In the genomic region with DNA sequence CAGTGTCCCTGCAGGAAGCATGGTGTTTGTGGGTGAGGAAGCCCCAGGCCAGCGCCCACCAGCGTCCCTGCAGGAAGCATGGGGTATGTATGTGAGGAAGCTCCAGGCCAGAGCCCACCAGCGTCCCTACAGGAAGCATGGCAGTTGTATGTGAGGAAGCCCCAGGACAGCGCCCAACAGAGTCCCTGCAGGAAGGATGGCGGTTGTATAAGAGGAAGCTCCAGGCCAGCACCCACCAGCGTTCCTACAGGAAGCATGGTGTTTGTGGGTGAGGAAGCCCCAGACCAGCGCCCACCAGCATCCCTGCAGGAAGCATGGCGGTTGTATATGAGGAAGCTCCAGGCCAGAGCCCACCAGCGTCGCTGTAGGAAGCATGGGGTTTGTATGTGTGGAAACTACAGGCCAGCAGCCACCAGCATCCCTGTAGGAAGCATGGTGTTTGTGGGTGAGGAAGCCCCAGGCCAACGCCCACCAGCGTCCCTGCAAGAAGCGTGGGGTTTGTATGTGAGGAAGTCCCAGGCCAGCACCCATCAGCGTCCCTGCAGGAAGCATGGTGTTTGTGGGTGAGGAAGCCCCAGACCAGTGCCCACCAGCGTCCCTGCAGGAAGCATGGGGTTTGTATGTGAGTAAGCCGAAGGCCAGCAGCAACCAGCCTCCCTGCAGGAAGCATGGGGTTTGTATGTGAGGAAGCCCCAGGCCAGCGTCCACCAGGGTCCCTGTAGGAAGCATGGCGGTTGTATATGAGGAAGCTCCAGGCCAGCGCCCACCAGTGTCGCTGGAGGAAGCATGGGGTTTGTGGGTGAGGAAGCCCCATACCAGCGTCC, we compare ENCODE assay signal across 22 cellular contexts.
"Had no signal": no experiment of that assay in that cellular context is flagged by ENCODE, and none has a peak within 500 bp of the region (broad histone marks: within the 10 kb centered on the region; RNA-seq: fewer than 3 reads in every experiment).

No MANE protein-coding gene starts in this region.

- H3K27me3 ChIP-seq: cardiac muscle cell, foreskin keratinocyte, right atrium auricular region, upper lobe of right lung had no signal

- H3K27ac ChIP-seq: cardiac muscle cell, foreskin keratinocyte, right atrium auricular region, thoracic aorta, upper lobe of right lung had no signal

- H3K27ac Mint-ChIP-seq: activated CD4-positive, alpha-beta memory T cell treated with anti-CD3 and anti-CD28 coated beads for 36 hours; activated CD4-positive, alpha-beta T cell treated with anti-CD3 and anti-CD28 coated beads for 36 hours; activated naive CD8-positive, alpha-beta T cell treated with anti-CD3 and anti-CD28 coated beads, Interleukin-2, amount 10 ng/mL, durations not matched to agents 7 days and 5 days; progenitor cell of endocrine pancreas; T-helper 2 cell treated with Interferon-gamma antibody and Interleukin-4, amounts not matched to agents 5 μg/mL and 100 μg/mL, for 36 hours; WTC11 had no signal

- ATAC-seq: activated CD4-positive, alpha-beta T cell treated with anti-CD3 and anti-CD28 coated beads for 36 hours; activated T-helper 17 cell treated with anti-CD3 and anti-CD28 coated beads, Interleukin-2, amount 50 U/mL, for 72 hours; foreskin keratinocyte; left lobe of liver; upper lobe of right lung; WTC11 had no signal

- H3K4me3 ChIP-seq: cardiac muscle cell, right atrium auricular region, thoracic aorta, upper lobe of right lung had no signal

- FAIRE-seq: colon, kidney, TTC549 had no signal

- H3K4me1 ChIP-seq: right atrium auricular region, upper lobe of right lung had no signal

- DNase-seq: activated CD4-positive, alpha-beta memory T cell treated with anti-CD3 and anti-CD28 coated beads for 36 hours; activated CD4-positive, alpha-beta T cell treated with anti-CD3 and anti-CD28 coated beads for 36 hours; activated naive CD4-positive, alpha-beta T cell; activated naive CD8-positive, alpha-beta T cell treated with anti-CD3 and anti-CD28 coated beads, Interleukin-2, amount 10 ng/mL, durations not matched to agents 7 days and 5 days; activated T-cell treated with anti-CD3 and anti-CD28 coated beads, Interleukin-2, amount 50 U/mL, for 1 hour; amygdala; foreskin keratinocyte; hypothalamus; kidney; midbrain; stimulated activated CD4-positive, alpha-beta T cell treated with anti-CD3 and anti-CD28 coated beads, Interleukin-2, amount 100 ng/mL, for 48 hours; upper lobe of right lung had no signal

- H3K4me1 Mint-ChIP-seq: activated naive CD8-positive, alpha-beta T cell treated with anti-CD3 and anti-CD28 coated beads, Interleukin-2, amount 10 ng/mL, durations not matched to agents 7 days and 5 days; activated T-helper 17 cell treated with anti-CD3 and anti-CD28 coated beads, Interleukin-2, amount 50 U/mL, for 72 hours had no signal

- H3K4me3 Mint-ChIP-seq: activated CD4-positive, alpha-beta memory T cell treated with anti-CD3 and anti-CD28 coated beads for 36 hours; activated CD4-positive, alpha-beta T cell treated with anti-CD3 and anti-CD28 coated beads for 36 hours; activated naive CD8-positive, alpha-beta T cell treated with anti-CD3 and anti-CD28 coated beads, Interleukin-2, amount 10 ng/mL, durations not matched to agents 7 days and 5 days; activated T-helper 17 cell treated with anti-CD3 and anti-CD28 coated beads, Interleukin-2, amount 50 U/mL, for 72 hours; T-helper 2 cell treated with Interferon-gamma antibody and Interleukin-4, amounts not matched to agents 5 μg/mL and 100 μg/mL, for 36 hours; WTC11 had no signal

- H3K27me3 Mint-ChIP-seq: activated CD4-positive, alpha-beta memory T cell treated with anti-CD3 and anti-CD28 coated beads for 36 hours; activated CD4-positive, alpha-beta T cell treated with anti-CD3 and anti-CD28 coated beads for 36 hours; activated naive CD8-positive, alpha-beta T cell treated with anti-CD3 and anti-CD28 coated beads, Interleukin-2, amount 10 ng/mL, durations not matched to agents 7 days and 5 days; activated T-helper 17 cell treated with anti-CD3 and anti-CD28 coated beads, Interleukin-2, amount 50 U/mL, for 72 hours; progenitor cell of endocrine pancreas had no signal

- H3K9me3 ChIP-seq: right atrium auricular region, upper lobe of right lung had no signal
